Comparison of ENCODE assay signal across 11 cellular contexts in the genomic region with DNA sequence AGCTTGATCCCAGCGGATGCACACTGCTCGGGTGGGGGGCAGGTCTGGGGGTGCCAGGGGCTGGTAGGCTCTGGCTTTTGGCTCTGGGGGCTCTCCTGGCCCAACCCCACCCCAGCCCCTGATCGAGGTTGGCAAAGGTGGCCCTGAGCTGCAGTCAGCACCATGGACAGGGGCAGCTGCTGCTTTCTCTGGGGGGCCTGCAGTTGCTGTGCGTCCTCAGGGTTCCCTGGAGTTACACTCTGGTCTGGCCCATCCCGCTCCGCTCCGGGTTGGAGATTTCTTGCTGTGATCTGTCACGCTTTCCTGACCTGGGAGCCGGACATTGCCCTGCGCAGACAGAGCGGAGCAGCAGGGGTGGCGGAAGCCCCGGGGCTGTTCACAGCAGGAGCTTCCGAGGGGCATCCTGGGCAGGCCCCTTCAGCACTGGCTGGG. TPM values are rescaled to one million over a fixed set of nuclear protein-coding genes. Genes with fewer than 3 reads are reported as not detected.
DNase-seq lines count a peak whose midpoint lies in the region; ATAC-seq and TF ChIP-seq lines count a peak whose summit lies in the region.
"Had no signal": no experiment of that assay in that cellular context is flagged by ENCODE, and none has a peak within 500 bp of the region (broad histone marks: within the 10 kb centered on the region; RNA-seq: fewer than 3 reads in every experiment).

No MANE protein-coding gene starts in this region.

- H4K20me1 ChIP-seq in PC-3 (ENCODE audit: low read length), result peaks cover 10% of the 10 kb centered on the region

- WGBS in mesendoderm (ENCODE audit: extremely low coverage, insufficient coverage, low lambda C conversion rate), result no CpG with 5 or more reads among the region's 14 CpGs

- H3K4me3 Mint-ChIP-seq in Caco-2 (ENCODE audit: unreplicated experiment), result no peak overlapping the region
- H3K4me3 Mint-ChIP-seq in activated naive CD4-positive, alpha-beta T cell treated with anti-CD3 and anti-CD28 coated beads, Interleukin-2, amount 10 ng/mL, durations not matched to agents 7 days and 5 days, result no peak overlapping the region

- no peaks in the 10 kb centered on the region for H3K4me1 ChIP-seq in Caco-2
- no peaks in the 10 kb centered on the region for H3K4me1 ChIP-seq in PC-3 (ENCODE audit: insufficient read depth, low read length)
- no peaks in the 10 kb centered on the region for H3K4me1 ChIP-seq in mesendoderm (ENCODE audit: control insufficient read depth, low read depth, low read length)

- H3K9me3 ChIP-seq in Caco-2 (no peaks in the 10 kb centered on the region), PC-3 (ENCODE audit: low read length) (no peaks in the 10 kb centered on the region)
- H3K9me3 ChIP-seq: mucosa of descending colon had no signal

- H3K4me2 ChIP-seq in PC-3 (ENCODE audit: low read length) (no peak overlapping the region), mesendoderm (ENCODE audit: low read length) (no peak overlapping the region)

- H3K36me3 Mint-ChIP-seq in Caco-2 (ENCODE audit: insufficient read depth, unreplicated experiment), result no peaks in the 10 kb centered on the region
- H3K36me3 Mint-ChIP-seq in activated naive CD4-positive, alpha-beta T cell treated with anti-CD3 and anti-CD28 coated beads, Interleukin-2, amount 10 ng/mL, durations not matched to agents 7 days and 5 days, result no peaks in the 10 kb centered on the region
- H3K36me3 Mint-ChIP-seq: activated naive CD4-positive, alpha-beta T cell treated with anti-CD3 and anti-CD28 coated beads, Interleukin-2, amount 50 U/mL, for 72 hours had no signal

- H3K56ac ChIP-seq in mesendoderm (ENCODE audit: low read length), result no peak overlapping the region

- no peak overlapping the region for H2BK120ac ChIP-seq in mesendoderm (ENCODE audit: low read depth, low read length)

- H3K27me3 ChIP-seq in Caco-2 (replicated peaks; ENCODE audit: control insufficient read depth, insufficient read depth, low read length), result no peaks in the 10 kb centered on the region; the same call in 1 of the 2 replicates
- H3K27me3 ChIP-seq in PC-3 (ENCODE audit: low read length), result no peaks in the 10 kb centered on the region
- H3K27me3 ChIP-seq in mesendoderm (ENCODE audit: insufficient read depth, low read length, poor library complexity), result no peaks in the 10 kb centered on the region

- H3K79me2 ChIP-seq in PC-3 (ENCODE audit: low read length), result no peaks in the 10 kb centered on the region
- no peaks in the 10 kb centered on the region for H3K79me2 ChIP-seq in mesendoderm (ENCODE audit: control insufficient read depth, insufficient read depth, low read length)

- no peaks in the 10 kb centered on the region for H3K79me1 ChIP-seq in mesendoderm (ENCODE audit: low read length)

- POLR2A ChIA-PET in Caco-2 (lab: Charles Lee), result no interaction called here
- POLR2A ChIA-PET in PC-3 (lab: Charles Lee; ENCODE audit: unreplicated experiment), result interaction anchor here (0.6 kb wide), 1 partner anchor 1297 kb away, joined by 4 read pairs; no protein-coding TSS in a partner anchor

- no peaks in the 10 kb centered on the region for H3K4me1 Mint-ChIP-seq in Caco-2 (ENCODE audit: low read depth, unreplicated experiment)
- H3K4me1 Mint-ChIP-seq in activated naive CD4-positive, alpha-beta T cell treated with anti-CD3 and anti-CD28 coated beads, Interleukin-2, amount 10 ng/mL, durations not matched to agents 7 days and 5 days, result no peaks in the 10 kb centered on the region

- BruUV-seq in Caco-2 (replicated peaks; lab: Mats Ljungman, UMichigan), result no TSS peak
- no TSS peak for BruUV-seq in PC-3 (replicated peaks; lab: Mats Ljungman, UMichigan)

- H3K27ac ChIP-seq in PC-3 (ENCODE audit: low read length) (no peak overlapping the region), mesendoderm (ENCODE audit: low read depth, low read length) (no peak overlapping the region)

- H2BK5ac ChIP-seq in mesendoderm (ENCODE audit: low read length), result no peak overlapping the region

- H3K4me3 ChIP-seq in Caco-2 (ENCODE audit: low read depth, low read length), result no peak overlapping the region
- no peak overlapping the region for H3K4me3 ChIP-seq in PC-3 (ENCODE audit: low read length)
- no peak overlapping the region for H3K4me3 ChIP-seq in mesendoderm (ENCODE audit: low read length)
- H3K4me3 ChIP-seq: mucosa of descending colon had no signal

- DNase-seq in Caco-2 (peak; percentile 43 to 54), PC-3 (peak; percentile 48), mesendoderm (peak; percentile 65), NCI-H1417 treated with DMSO at 0.1 percent for 48 hours (lab: John Stamatoyannopoulos, UW) (no peak), NCI-H2107 (lab: John Stamatoyannopoulos, UW) (no peak), EL (no peak), medulla oblongata (ENCODE audit: extremely low spot score) (no peak)
- peak; percentile 72 for DNase-seq in activated naive CD4-positive, alpha-beta T cell treated with anti-CD3 and anti-CD28 coated beads, Interleukin-2, amount 10 ng/mL, durations not matched to agents 7 days and 5 days

- H2BK15ac ChIP-seq in mesendoderm (replicated peaks; ENCODE audit: low read depth), result no peak overlapping the region

- no peak overlapping the region for H3K23ac ChIP-seq in mesendoderm (ENCODE audit: low read length)

- H3F3A ChIP-seq in PC-3 (ENCODE audit: low read length, unreplicated experiment), result no peaks in the 10 kb centered on the region

- ATAC-seq in PC-3, result 0 out of 2 replicates have a peak, but pooled peaks have one; percentile 4
- ATAC-seq: mucosa of descending colon had no signal

- TF ChIP-seq CTCF in Caco-2 (IDR thresholded peaks at IDR 0.05; ENCODE audit: insufficient read depth in 1 of 2, low read depth in 1 of 2, low read length in 1 of 2, severe bottlenecking in 1 of 2, unreplicated experiment in 1 of 2) (no peak), PC-3 (conservative IDR thresholded peaks at IDR 0.05; ENCODE audit: low read depth, low read length) (no peak)

- H2AFZ ChIP-seq in PC-3 (ENCODE audit: low read length), result no peak overlapping the region

- no peaks in the 10 kb centered on the region for H3K9me2 ChIP-seq in PC-3 (replicated peaks; ENCODE audit: low read length)

- no peak overlapping the region for H4K5ac ChIP-seq in mesendoderm (ENCODE audit: low read length)

- H3K27ac Mint-ChIP-seq in Caco-2 (ENCODE audit: unreplicated experiment), result no peak overlapping the region
- H3K27ac Mint-ChIP-seq in activated naive CD4-positive, alpha-beta T cell treated with anti-CD3 and anti-CD28 coated beads, Interleukin-2, amount 10 ng/mL, durations not matched to agents 7 days and 5 days, result no peak overlapping the region
- H3K27ac Mint-ChIP-seq: activated naive CD4-positive, alpha-beta T cell treated with anti-CD3 and anti-CD28 coated beads, Interleukin-2, amount 50 U/mL, for 72 hours had no signal

- H4K8ac ChIP-seq in mesendoderm (ENCODE audit: low read depth, low read length), result no peak overlapping the region

- peaks cover 8% of the 10 kb centered on the region for H3K27me3 Mint-ChIP-seq in Caco-2 (ENCODE audit: insufficient read depth, unreplicated experiment)
- H3K27me3 Mint-ChIP-seq in activated naive CD4-positive, alpha-beta T cell treated with anti-CD3 and anti-CD28 coated beads, Interleukin-2, amount 10 ng/mL, durations not matched to agents 7 days and 5 days, result peaks cover 45% of the 10 kb centered on the region

- H3K9ac ChIP-seq in PC-3 (ENCODE audit: low read length) (no peak overlapping the region), mesendoderm (ENCODE audit: low read length) (no peak overlapping the region)

- H3K18ac ChIP-seq in mesendoderm (ENCODE audit: low read length), result no peak overlapping the region

- intact Hi-C loops in Caco-2 (cut with micrococcal nuclease; ENCODE audit: unreplicated experiment), result no loop called here
- intact Hi-C loops in PC-3 (cut with micrococcal nuclease), result no loop called here

- H2AK5ac ChIP-seq in mesendoderm (ENCODE audit: low read length), result no peak overlapping the region

- H3K9me3 Mint-ChIP-seq in Caco-2 (ENCODE audit: unreplicated experiment), result no peaks in the 10 kb centered on the region
- no peaks in the 10 kb centered on the region for H3K9me3 Mint-ChIP-seq in activated naive CD4-positive, alpha-beta T cell treated with anti-CD3 and anti-CD28 coated beads, Interleukin-2, amount 10 ng/mL, durations not matched to agents 7 days and 5 days
- H3K9me3 Mint-ChIP-seq: activated naive CD4-positive, alpha-beta T cell treated with anti-CD3 and anti-CD28 coated beads, Interleukin-2, amount 50 U/mL, for 72 hours had no signal

- CTCF ChIA-PET in Caco-2 (lab: Charles Lee), result no interaction called here
- CTCF ChIA-PET in PC-3 (lab: Charles Lee), result interaction anchor here (1.2 kb wide), 1 partner anchor 53 kb away, joined by 4 read pairs; no protein-coding TSS in a partner anchor
- CTCF ChIA-PET in activated naive CD4-positive, alpha-beta T cell treated with anti-CD3 and anti-CD28 coated beads, Interleukin-2, amount 10 ng/mL, durations not matched to agents 7 days and 5 days (lab: Charles Lee), result no interaction called here

- no peak overlapping the region for H3K4ac ChIP-seq in mesendoderm (ENCODE audit: low read depth, low read length)

- H3K36me3 ChIP-seq in Caco-2 (ENCODE audit: control insufficient read depth, insufficient read depth, low read length) (no peaks in the 10 kb centered on the region), PC-3 (ENCODE audit: low read depth, low read length) (no peaks in the 10 kb centered on the region), mesendoderm (ENCODE audit: control insufficient read depth, insufficient read depth, low read length) (no peaks in the 10 kb centered on the region)

RNA-seq across cellular contexts. Expression of a gene that starts 8.0 kb away (rescaled TPM):
- total RNA-seq in Caco-2 (2022) (0.27 and 0.32 TPM in 2 replicates), PC-3 (2014; rRNA removed) (5.9 and 7.2 TPM in 2 replicates)
- 0.01 TPM for polyA plus RNA-seq in mesendoderm (2013, experiment 1 of 2)
- 0.01 TPM for polyA plus RNA-seq in mesendoderm (2013, experiment 2 of 2)
- total RNA-seq: LHCN-M2 had no signal

RNA-seq across cellular contexts. Expression of a gene that starts 55.7 kb away (rescaled TPM):
- 19.7 and 21.9 TPM in 2 replicates for total RNA-seq in Caco-2 (2022)
- 97.8 and 100 TPM in 2 replicates for total RNA-seq in PC-3 (2014; rRNA removed)
- 17.5 TPM for polyA plus RNA-seq in mesendoderm (2013, experiment 1 of 2)
- 18.3 TPM for polyA plus RNA-seq in mesendoderm (2013, experiment 2 of 2)

RNA-seq across cellular contexts. Expression of a gene that starts 58.3 kb away (rescaled TPM):
- 27.0 and 31.7 TPM in 2 replicates for total RNA-seq in Caco-2 (2022)
- total RNA-seq in PC-3 (2014; rRNA removed), result 69.4 and 86.9 TPM in 2 replicates
- polyA plus RNA-seq in mesendoderm (2013, experiment 1 of 2), result 9.4 TPM
- polyA plus RNA-seq in mesendoderm (2013, experiment 2 of 2), result 9.4 TPM

Comparison
In these comparisons a context has a peak if more than half of its experiments do, and no peak if none do; other contexts are left out.
1. DNase-seq: peak in Caco-2 (2 of 2), PC-3 (single experiment), activated naive CD4-positive, alpha-beta T cell treated with anti-CD3 and anti-CD28 coated beads, Interleukin-2, amount 10 ng/mL, durations not matched to agents 7 days and 5 days (single experiment) and mesendoderm (single experiment); none in NCI-H1417 treated with DMSO at 0.1 percent for 48 hours (single experiment), NCI-H2107 (single experiment), EL (single experiment) and medulla oblongata (single experiment).